In the genomic region with DNA sequence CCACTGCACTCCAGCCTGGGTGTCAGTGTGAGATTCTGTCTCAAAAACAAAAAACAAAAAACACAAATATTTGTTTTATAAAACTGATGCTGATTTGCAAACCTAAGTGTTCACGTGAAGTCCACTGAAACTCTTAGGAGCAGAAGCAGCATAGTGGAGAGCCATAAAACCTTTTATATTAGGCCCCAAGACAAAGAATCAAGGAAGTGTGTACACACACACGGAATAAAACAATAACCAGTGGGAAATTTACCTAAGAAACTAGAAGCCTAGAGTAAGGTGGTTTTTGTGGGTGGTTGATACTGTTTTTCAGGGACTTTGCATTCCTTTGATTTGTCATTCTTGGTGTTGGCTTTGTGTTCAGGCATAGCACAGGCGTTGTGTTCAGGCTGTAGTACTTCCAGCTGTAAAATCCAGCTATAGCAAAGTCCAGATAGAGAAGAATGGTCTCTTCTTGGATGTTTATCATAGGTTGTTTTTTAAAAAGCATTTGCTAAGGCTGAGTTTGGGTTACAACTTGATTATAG, we compare ENCODE assay signal across 24 cellular contexts.
"Had no signal": no experiment of that assay in that cellular context is flagged by ENCODE, and none has a peak within 500 bp of the region (broad histone marks: within the 10 kb centered on the region; RNA-seq: fewer than 3 reads in every experiment).

No MANE protein-coding gene starts in this region.

- DNase-seq: dermis blood vessel endothelial cell; effector memory CD4-positive, alpha-beta T cell; foreskin keratinocyte; heart left ventricle; hippocampal formation; mesenchymal stem cell; naive thymus-derived CD4-positive, alpha-beta T cell; nucleus accumbens; right cardiac atrium; stimulated activated CD4-positive, alpha-beta T cell treated with anti-CD3 and anti-CD28 coated beads, Interleukin-15, amount 100 ng/mL, for 24 hours; stimulated activated CD4-positive, alpha-beta T cell treated with anti-CD3 and anti-CD28 coated beads, Interleukin-2, amount 100 ng/mL, for 48 hours; stimulated activated naive B cell treated with anti-CD40 and anti-IgM and Interleukin-4, amounts not matched to agents 10 μg/mL and 1 μg/mL and 100 μg/mL, for 72 hours had no signal

- H3K4me1 Mint-ChIP-seq: mesothelial cell of epicardium; nephron; stimulated activated naive B cell treated with anti-CD40 and anti-IgM and Interleukin-4, amounts not matched to agents 10 μg/mL and 1 μg/mL and 100 μg/mL, for 72 hours had no signal

- H3K4me1 ChIP-seq: esophagus muscularis mucosa, foreskin keratinocyte, gastroesophageal sphincter, heart left ventricle, prostate gland, tibial nerve, upper lobe of left lung had no signal

- H3K9me3 Mint-ChIP-seq: nephron; stimulated activated naive CD8-positive, alpha-beta T cell treated with anti-CD3 and anti-CD28 coated beads, Interleukin-15, Interleukin-2, amounts not matched to agents 100 ng/mL and 50 ng/mL, for 24 hours had no signal

- H3K27me3 Mint-ChIP-seq: naive thymus-derived CD4-positive, alpha-beta T cell; stimulated activated naive B cell treated with anti-CD40 and anti-IgM and Interleukin-4, amounts not matched to agents 10 μg/mL and 1 μg/mL and 100 μg/mL, for 72 hours; stimulated activated naive CD8-positive, alpha-beta T cell treated with anti-CD3 and anti-CD28 coated beads, Interleukin-15, Interleukin-2, amounts not matched to agents 100 ng/mL and 50 ng/mL, for 24 hours had no signal

- H3K27ac Mint-ChIP-seq: mesothelial cell of epicardium; nephron; stimulated activated naive B cell treated with anti-CD40 and anti-IgM and Interleukin-4, amounts not matched to agents 10 μg/mL and 1 μg/mL and 100 μg/mL, for 72 hours; stimulated activated naive CD8-positive, alpha-beta T cell treated with anti-CD3 and anti-CD28 coated beads, Interleukin-15, Interleukin-2, amounts not matched to agents 100 ng/mL and 50 ng/mL, for 24 hours had no signal

- H3K36me3 ChIP-seq: prostate gland, thoracic aorta had no signal

- H3K4me3 Mint-ChIP-seq: mesothelial cell of epicardium; naive thymus-derived CD4-positive, alpha-beta T cell; nephron; stimulated activated naive B cell treated with anti-CD40 and anti-IgM and Interleukin-4, amounts not matched to agents 10 μg/mL and 1 μg/mL and 100 μg/mL, for 72 hours; stimulated activated naive CD8-positive, alpha-beta T cell treated with anti-CD3 and anti-CD28 coated beads, Interleukin-15, Interleukin-2, amounts not matched to agents 100 ng/mL and 50 ng/mL, for 24 hours had no signal

- H3K27me3 ChIP-seq: esophagus muscularis mucosa, foreskin keratinocyte, gastroesophageal sphincter, heart left ventricle, tibial nerve, upper lobe of left lung had no signal

- H3K9me3 ChIP-seq: esophagus muscularis mucosa, gastroesophageal sphincter, prostate gland, thoracic aorta, tibial nerve, upper lobe of left lung had no signal

- H3K4me3 ChIP-seq: coronary artery, esophagus muscularis mucosa, gastroesophageal sphincter, heart left ventricle, lung, prostate gland, skin epidermis, thoracic aorta, tibial nerve, upper lobe of left lung had no signal

- H3K27ac ChIP-seq: coronary artery, esophagus muscularis mucosa, foreskin keratinocyte, gastroesophageal sphincter, heart left ventricle, prostate gland, skin epidermis, thoracic aorta, tibial nerve, upper lobe of left lung had no signal
